In genomic region chr5:137001026-137001569, GRCh38 we compare ENCODE assay signal across 19 cellular contexts.
"Had no signal": no experiment of that assay in that cellular context is flagged by ENCODE, and none has a peak within 500 bp of the region (broad histone marks: within the 10 kb centered on the region; RNA-seq: fewer than 3 reads in every experiment).

No MANE protein-coding gene starts in this region.

- DNase-seq: IMR-90, Karpas-422, KG1, MG63, NCI-H1092, NCI-H1105 treated with DMSO at 0.1 percent for 48 hours, NCI-H1417 treated with DMSO at 0.1 percent for 48 hours, NCI-H146, NCI-H1694 treated with DMSO at 0.1 percent for 48 hours, NCI-H1930, NCI-H2081, NCI-H2107, NCI-H2227 treated with DMSO at 0.1 percent for 48 hours, NCI-H524 treated with DMSO at 0.1 percent for 48 hours, NCI-H69, NCI-H774, RPMI8226, SHP77 had no signal

- ATAC-seq: HepG2 had no signal
